Comparison of ENCODE assay signal across 8 cellular contexts in the genomic region with DNA sequence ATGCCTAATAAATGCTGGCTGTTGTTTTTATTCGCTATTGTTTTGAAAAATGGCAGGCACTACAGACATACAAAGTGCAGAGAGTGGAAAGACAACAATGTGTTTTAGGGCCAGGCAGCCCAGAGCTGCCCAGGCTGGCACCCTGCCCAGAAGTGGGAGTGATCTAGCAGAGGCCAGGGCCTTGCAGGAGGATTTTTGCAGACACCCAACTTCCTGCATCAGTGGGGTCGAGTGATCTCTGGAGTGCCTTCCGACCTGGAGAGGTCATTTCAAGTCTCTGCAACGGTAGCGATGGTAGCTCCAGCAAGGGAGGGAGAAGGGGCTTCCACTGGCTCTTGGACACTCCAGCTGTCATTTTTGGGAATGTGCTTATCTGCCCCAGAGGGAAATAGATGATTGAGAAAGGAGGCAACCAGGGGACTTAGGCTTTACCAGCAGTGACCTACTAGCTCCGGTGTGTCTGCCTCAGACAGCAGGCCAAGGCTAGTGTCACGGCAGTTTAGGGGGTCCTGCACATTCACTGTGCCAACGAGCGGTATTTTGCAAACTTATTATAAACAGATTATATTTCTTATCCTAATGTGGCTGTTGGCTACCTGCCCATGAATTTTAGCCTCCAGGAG.
A peak's percentile ranks its signal among the peaks of the same experiment; 100 is the strongest.
DNase-seq lines count a peak whose midpoint lies in the region; ATAC-seq and TF ChIP-seq lines count a peak whose summit lies in the region.
"Not testable (repeated sequence)": the region's sequence is repeated elsewhere in the genome, so short reads cannot be mapped to it uniquely, and the experiment has no call there.

No MANE protein-coding gene starts in this region.

- H3K36me3 Mint-ChIP-seq in activated naive CD4-positive, alpha-beta T cell treated with anti-CD3 and anti-CD28 coated beads, Interleukin-2, amount 50 U/mL, for 24 hours; effector memory CD8-positive, alpha-beta T cell (ENCODE audit: insufficient read depth); natural killer cell: not testable (repeated sequence)

- H3K27ac ChIP-seq in HL-60 (replicated peaks) = not testable (repeated sequence)
- peak overlapping the region; percentile 58 for H3K27ac ChIP-seq in left ventricle myocardium inferior (replicated peaks)

- ATAC-seq in SK-N-SH treated with all-trans-retinoic acid at 6 μM for 48 hours (peak; percentile 95), natural killer cell (peak in 2 of 3 donors; percentile 18 to 58)
- peak; percentile 76 for ATAC-seq in effector memory CD8-positive, alpha-beta T cell (replicated peaks)

- H3K9me3 Mint-ChIP-seq in activated naive CD4-positive, alpha-beta T cell treated with anti-CD3 and anti-CD28 coated beads, Interleukin-2, amount 50 U/mL, for 24 hours; effector memory CD8-positive, alpha-beta T cell; natural killer cell: not testable (repeated sequence)

- not testable (repeated sequence) for H3K4me1 Mint-ChIP-seq in activated naive CD4-positive, alpha-beta T cell treated with anti-CD3 and anti-CD28 coated beads, Interleukin-2, amount 50 U/mL, for 24 hours; effector memory CD8-positive, alpha-beta T cell (ENCODE audit: low read depth in 2 of 2); natural killer cell

- H3K36me3 ChIP-seq in left ventricle myocardium inferior = not testable (repeated sequence)

- TF ChIP-seq CTCF in HL-60 (IDR thresholded peaks at IDR 0.05; ENCODE audit: insufficient read depth, low read length); left ventricle myocardium inferior (IDR thresholded peaks at IDR 0.05; ENCODE audit: borderline replicate concordance); natural killer cell (IDR thresholded peaks at IDR 0.05): not testable (repeated sequence)

- H3K27me3 Mint-ChIP-seq in activated naive CD4-positive, alpha-beta T cell treated with anti-CD3 and anti-CD28 coated beads, Interleukin-2, amount 50 U/mL, for 24 hours; effector memory CD8-positive, alpha-beta T cell; natural killer cell (ENCODE audit: low read depth in 2 of 2): not testable (repeated sequence)

- peak; percentile 35 for DNase-seq in A172 (ENCODE audit: low spot score)
- peak; percentile 46 to 87 for DNase-seq in HL-60 (ENCODE audit: low read depth in 1 of 2, low spot score in 1 of 2)
- peak; percentile 9 to 43 (median 21) for DNase-seq in effector memory CD8-positive, alpha-beta T cell
- peak; percentile 84 for DNase-seq in left ventricle myocardium inferior
- not testable (repeated sequence) for DNase-seq in natural killer cell
- peak; percentile 43 for DNase-seq in stimulated activated CD4-positive, alpha-beta T cell treated with anti-CD3 and anti-CD28 coated beads, Interleukin-4, amount 100 ng/mL, for 24 hours

- intact Hi-C loops in left ventricle myocardium inferior (cut with micrococcal nuclease); natural killer cell (cut with micrococcal nuclease): not testable (repeated sequence)

- not testable (repeated sequence) for H3K9me3 ChIP-seq in left ventricle myocardium inferior (replicated peaks)

- peaks cover 18% of the 10 kb centered on the region for H3K4me1 ChIP-seq in left ventricle myocardium inferior

- H3K27ac Mint-ChIP-seq in activated naive CD4-positive, alpha-beta T cell treated with anti-CD3 and anti-CD28 coated beads, Interleukin-2, amount 50 U/mL, for 24 hours = peak overlapping the region; percentile 24
- H3K27ac Mint-ChIP-seq in effector memory CD8-positive, alpha-beta T cell; natural killer cell: not testable (repeated sequence)

- H3K4me3 ChIP-seq in HL-60 (replicated peaks; ENCODE audit: insufficient read depth, low read length); left ventricle myocardium inferior: not testable (repeated sequence)

- H3K27me3 ChIP-seq in HL-60 (ENCODE audit: insufficient read depth, poor library complexity, severe bottlenecking); left ventricle myocardium inferior (ENCODE audit: low read depth): not testable (repeated sequence)

- peak overlapping the region; percentile 27 for H3K4me3 Mint-ChIP-seq in activated naive CD4-positive, alpha-beta T cell treated with anti-CD3 and anti-CD28 coated beads, Interleukin-2, amount 50 U/mL, for 24 hours
- H3K4me3 Mint-ChIP-seq in effector memory CD8-positive, alpha-beta T cell = peak overlapping the region in 1 of 2 donors; percentile 45
- H3K4me3 Mint-ChIP-seq in natural killer cell = not testable (repeated sequence)

Comparison
In these comparisons a context has a peak if more than half of its experiments do, and no peak if none do; other contexts are left out.
1. ATAC-seq: peak in every context shown above with its lines; median percentile 95 in SK-N-SH treated with all-trans-retinoic acid at 6 μM for 48 hours; 76 in effector memory CD8-positive, alpha-beta T cell; 38 in natural killer cell.